8 cellular contexts compared by ENCODE assay signal in genomic region chr10:48306265-48306869, GRCh38. TPM values are rescaled to one million over a fixed set of nuclear protein-coding genes. Genes with fewer than 3 reads are reported as not detected.
DNase-seq lines count a peak whose midpoint lies in the region; ATAC-seq and TF ChIP-seq lines count a peak whose summit lies in the region.

TSS of gene MAPK8 (plus strand) at chr10:48306677. CDS start at chr10:48401661, 94,984 bp downstream.

- peak within 1 kb of the TSS; percentile 83 for H3K27ac Mint-ChIP-seq in activated CD4-positive, alpha-beta T cell treated with anti-CD3 and anti-CD28 coated beads, Interleukin-2, amount 10 ng/mL, durations not matched to agents 24 days and 14 days

- ATAC-seq in GM19324 (IDR thresholded peaks at IDR 0.05; ENCODE audit: low FRiP score, unreplicated experiment) (peak; percentile 94), HG03460 (IDR thresholded peaks at IDR 0.05; ENCODE audit: unreplicated experiment) (peak; percentile 81), left colon (peak; percentile 91)

- H3K27me3 ChIP-seq in BJ (ENCODE audit: control insufficient read depth, insufficient read depth, low read length), result peaks cover 2% of the 10 kb centered on the region; the same call in 1 of the 2 replicates
- no peaks in the 10 kb centered on the region for H3K27me3 ChIP-seq in colonic mucosa

- H3K4me3 ChIP-seq in BJ (ENCODE audit: low read depth, low read length) (peak within 1 kb of the TSS; percentile 89), colonic mucosa (peak within 1 kb of the TSS; percentile 83)

- TF ChIP-seq CTCF in BJ (IDR thresholded peaks at IDR 0.05; ENCODE audit: insufficient read depth, low read depth, low read length) (no peak), colonic mucosa (IDR thresholded peaks at IDR 0.05) (no peak)

- peak within 1 kb of the TSS; percentile 86 to 89 for H3K9ac ChIP-seq in colonic mucosa (ENCODE audit: low read depth in 2 of 2, low read length in 2 of 2)

- H3K4me3 Mint-ChIP-seq in activated CD4-positive, alpha-beta T cell treated with anti-CD3 and anti-CD28 coated beads, Interleukin-2, amount 10 ng/mL, durations not matched to agents 24 days and 14 days, result peak within 1 kb of the TSS; percentile 82

- no peaks in the 10 kb centered on the region for H3K36me3 ChIP-seq in BJ (ENCODE audit: control insufficient read depth, insufficient read depth, low read length)
- H3K36me3 ChIP-seq in colonic mucosa, result no peaks in the 10 kb centered on the region

- H3K4me1 Mint-ChIP-seq in activated CD4-positive, alpha-beta T cell treated with anti-CD3 and anti-CD28 coated beads, Interleukin-2, amount 10 ng/mL, durations not matched to agents 24 days and 14 days, result peaks cover 24% of the 10 kb centered on the region

- H3K9me3 Mint-ChIP-seq in activated CD4-positive, alpha-beta T cell treated with anti-CD3 and anti-CD28 coated beads, Interleukin-2, amount 10 ng/mL, durations not matched to agents 24 days and 14 days, result no peaks in the 10 kb centered on the region

- peak within 1 kb of the TSS; percentile 91 for H3K27ac ChIP-seq in colonic mucosa

- DNase-seq in BJ (ENCODE audit: low read depth) (peak; percentile 23), NCI-H526 (lab: John Stamatoyannopoulos, UW) (peak; percentile 30 to 93), colonic mucosa (peak; percentile 95), left colon (peak; percentile 95 to 96)
- DNase-seq in activated CD4-positive, alpha-beta T cell treated with anti-CD3 and anti-CD28 coated beads, Interleukin-2, amount 10 ng/mL, durations not matched to agents 24 days and 14 days, result peak; percentile 97
- peak; percentile 92 for DNase-seq in stimulated activated CD4-positive, alpha-beta T cell treated with anti-CD3 and anti-CD28 coated beads, Interleukin-1b, Interleukin-23, amount 100 ng/mL, for 48 hours

- POLR2A ChIA-PET in BJ (lab: Charles Lee), result no interaction called here

- H3K9me3 ChIP-seq in colonic mucosa, result no peaks in the 10 kb centered on the region

- CTCF ChIA-PET in BJ (lab: Yijun Ruan, JAX), result no interaction called here

- peaks cover 2% of the 10 kb centered on the region for H3K27me3 Mint-ChIP-seq in activated CD4-positive, alpha-beta T cell treated with anti-CD3 and anti-CD28 coated beads, Interleukin-2, amount 10 ng/mL, durations not matched to agents 24 days and 14 days

- intact Hi-C loops in activated CD4-positive, alpha-beta T cell treated with anti-CD3 and anti-CD28 coated beads, Interleukin-2, amount 10 ng/mL, durations not matched to agents 24 days and 14 days (cut with micrococcal nuclease), result loop anchor here (2.0 to 5.0 kb wide), 2 partner anchors 351 to 1232 kb away; partner anchors contain the start of gene ERCC6
- intact Hi-C loops in colonic mucosa (cut with DNase I), result no loop called here
- intact Hi-C loops in left colon (cut with DNase I, micrococcal nuclease), result no loop called here

- H3K36me3 Mint-ChIP-seq in activated CD4-positive, alpha-beta T cell treated with anti-CD3 and anti-CD28 coated beads, Interleukin-2, amount 10 ng/mL, durations not matched to agents 24 days and 14 days (ENCODE audit: low read depth), result peaks cover 5% of the 10 kb centered on the region

- peaks cover 5% of the 10 kb centered on the region for H3K4me1 ChIP-seq in colonic mucosa

RNA-seq across cellular contexts. Expression of gene MAPK8, which starts in this region (rescaled TPM):
- polyA plus RNA-seq in BJ (2011; rRNA removed), result 31.2 and 68.6 TPM in 2 replicates
- polyA minus RNA-seq in BJ (2011; rRNA and poly(A)+ RNA removed), result 19.8 and 20.0 TPM in 2 replicates
- 46.2 and 46.4 TPM in 2 replicates for total RNA-seq in activated CD4-positive, alpha-beta T cell treated with anti-CD3 and anti-CD28 coated beads, Interleukin-2, amount 10 ng/mL, durations not matched to agents 24 days and 14 days
- 10 to 100 TPM; 32.3 to 43.3 TPM for total RNA-seq in colonic mucosa
- 10 to 100 TPM; 43.1 to 50.9 TPM for total RNA-seq in left colon

Comparison
In these comparisons a context has a peak if more than half of its experiments do, and no peak if none do; other contexts are left out.
1. Peak in every context shown above with its lines: DNase-seq, ATAC-seq, H3K4me3 ChIP-seq and H3K27ac ChIP-seq.
2. DNase-seq: peak in every context shown above with its lines; median percentile 97 in activated CD4-positive, alpha-beta T cell treated with anti-CD3 and anti-CD28 coated beads, Interleukin-2, amount 10 ng/mL, durations not matched to agents 24 days and 14 days; 96 in left colon; 95 in colonic mucosa; 92 in stimulated activated CD4-positive, alpha-beta T cell treated with anti-CD3 and anti-CD28 coated beads, Interleukin-1b, Interleukin-23, amount 100 ng/mL, for 48 hours; 62 in NCI-H526; 23 in BJ.